1 cellular context compared by ENCODE assay signal in genomic region chr3:151327571-151328198, GRCh38.
A peak's percentile ranks its signal among the peaks of the same experiment; 100 is the strongest.
TF ChIP-seq lines count a peak whose summit lies in the region.

No MANE protein-coding gene starts in this region.

TF ChIP-seq in K562, 482 proteins besides CTCF, POLR2A, EP300 and RAD21:
- peak; percentile 89 for TF ChIP-seq ZNF384 (IDR thresholded peaks at IDR 0.05; ENCODE audit: low read depth, low read length)
- TF ChIP-seq, protein P1, sequence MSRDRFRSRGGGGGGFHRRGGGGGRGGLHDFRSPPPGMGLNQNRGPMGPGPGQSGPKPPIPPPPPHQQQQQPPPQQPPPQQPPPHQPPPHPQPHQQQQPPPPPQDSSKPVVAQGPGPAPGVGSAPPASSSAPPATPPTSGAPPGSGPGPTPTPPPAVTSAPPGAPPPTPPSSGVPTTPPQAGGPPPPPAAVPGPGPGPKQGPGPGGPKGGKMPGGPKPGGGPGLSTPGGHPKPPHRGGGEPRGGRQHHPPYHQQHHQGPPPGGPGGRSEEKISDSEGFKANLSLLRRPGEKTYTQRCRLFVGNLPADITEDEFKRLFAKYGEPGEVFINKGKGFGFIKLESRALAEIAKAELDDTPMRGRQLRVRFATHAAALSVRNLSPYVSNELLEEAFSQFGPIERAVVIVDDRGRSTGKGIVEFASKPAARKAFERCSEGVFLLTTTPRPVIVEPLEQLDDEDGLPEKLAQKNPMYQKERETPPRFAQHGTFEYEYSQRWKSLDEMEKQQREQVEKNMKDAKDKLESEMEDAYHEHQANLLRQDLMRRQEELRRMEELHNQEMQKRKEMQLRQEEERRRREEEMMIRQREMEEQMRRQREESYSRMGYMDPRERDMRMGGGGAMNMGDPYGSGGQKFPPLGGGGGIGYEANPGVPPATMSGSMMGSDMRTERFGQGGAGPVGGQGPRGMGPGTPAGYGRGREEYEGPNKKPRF (IDR thresholded peaks at IDR 0.05; ENCODE audit: low read depth, low read length): no peak
